In genomic region chr4:12957108-12957507, GRCh38 we compare ENCODE assay signal across 1 cellular context.
TF ChIP-seq lines count a peak whose summit lies in the region.

No MANE protein-coding gene starts in this region.

TF ChIP-seq in HepG2, 621 proteins besides CTCF, POLR2A, EP300 and RAD21 (continued from another document and continues in another):
- TF ChIP-seq ZNF503 (CRISPR knock-in tag; IDR thresholded peaks at IDR 0.05) (no peak; the same call in 1 of the 2 replicates), KDM3A (CRISPR knock-in tag; IDR thresholded peaks at IDR 0.05; ENCODE audit: low read depth) (no peak), ZFP37 (CRISPR knock-in tag; IDR thresholded peaks at IDR 0.05; ENCODE audit: borderline replicate concordance) (no peak), RFX3 (CRISPR knock-in tag; IDR thresholded peaks at IDR 0.05) (no peak), RERE (CRISPR knock-in tag; IDR thresholded peaks at IDR 0.05; ENCODE audit: low read depth) (peak; percentile 64; the same call in 1 of the 2 replicates), GRHL1 (CRISPR knock-in tag; conservative IDR thresholded peaks at IDR 0.05) (no peak), DMTF1 (CRISPR knock-in tag; IDR thresholded peaks at IDR 0.05) (no peak), ZNF235 (CRISPR knock-in tag; IDR thresholded peaks at IDR 0.05; ENCODE audit: borderline replicate concordance) (no peak), TBX2 (CRISPR knock-in tag; IDR thresholded peaks at IDR 0.05; ENCODE audit: borderline replicate concordance) (peak; percentile 43; the same call in 1 of the 2 replicates), REL (CRISPR knock-in tag; conservative IDR thresholded peaks at IDR 0.05) (no peak), ZNF639 (CRISPR knock-in tag; conservative IDR thresholded peaks at IDR 0.05) (no peak), ZNF775 (CRISPR knock-in tag; IDR thresholded peaks at IDR 0.05; ENCODE audit: borderline replicate concordance) (no peak), NCOA5 (CRISPR knock-in tag; IDR thresholded peaks at IDR 0.05) (no peak), ZNF160 (CRISPR knock-in tag; IDR thresholded peaks at IDR 0.05) (no peak), SNAPC2 (CRISPR knock-in tag; IDR thresholded peaks at IDR 0.05) (no peak), IKZF4 (CRISPR knock-in tag; IDR thresholded peaks at IDR 0.05; ENCODE audit: borderline replicate concordance, low read depth, not compliant biosample characterization) (no peak), ZNF431 (CRISPR knock-in tag; IDR thresholded peaks at IDR 0.05; ENCODE audit: borderline replicate concordance, low read depth) (no peak), TCF12 (IDR thresholded peaks at IDR 0.05) (no peak), TCF12 (CRISPR knock-in tag; IDR thresholded peaks at IDR 0.05) (no peak), ZNF513 (CRISPR knock-in tag; conservative IDR thresholded peaks at IDR 0.05) (no peak), RNF2 (conservative IDR thresholded peaks at IDR 0.05; ENCODE audit: low read depth) (no peak), RARA (CRISPR knock-in tag; IDR thresholded peaks at IDR 0.05) (0 out of 2 replicates have a peak, but pooled peaks have one; percentile 16), ZKSCAN5 (CRISPR knock-in tag; IDR thresholded peaks at IDR 0.05) (no peak), CERS6 (CRISPR knock-in tag; IDR thresholded peaks at IDR 0.05) (no peak), CHD4 (IDR thresholded peaks at IDR 0.05; ENCODE audit: borderline replicate concordance, low read length) (no peak), ZNF3 (CRISPR knock-in tag; IDR thresholded peaks at IDR 0.05) (0 out of 2 replicates have a peak, but pooled peaks have one; percentile 75), SAP130 (CRISPR knock-in tag; IDR thresholded peaks at IDR 0.05; ENCODE audit: low read depth) (no peak), ZKSCAN1 (IDR thresholded peaks at IDR 0.05; ENCODE audit: low read length) (no peak), ZNF644 (CRISPR knock-in tag; IDR thresholded peaks at IDR 0.05; ENCODE audit: low read depth) (no peak), ZNF234 (CRISPR knock-in tag; conservative IDR thresholded peaks at IDR 0.05) (no peak), MTF1 (CRISPR knock-in tag; IDR thresholded peaks at IDR 0.05) (no peak), NFE2L2 (IDR thresholded peaks at IDR 0.05; ENCODE audit: low read length) (no peak), MYPOP (CRISPR knock-in tag; IDR thresholded peaks at IDR 0.05) (no peak), TBX3 (IDR thresholded peaks at IDR 0.05; ENCODE audit: borderline replicate concordance) (peak; percentile 51; the same call in 1 of the 2 replicates), ZNF253 (CRISPR knock-in tag; IDR thresholded peaks at IDR 0.05; ENCODE audit: borderline replicate concordance) (no peak), NKX3-1 (CRISPR knock-in tag; IDR thresholded peaks at IDR 0.05) (no peak), HNRNPLL (IDR thresholded peaks at IDR 0.05; ENCODE audit: low read depth, low read length, poor library complexity, severe bottlenecking) (no peak), HDAC1 (CRISPR knock-in tag; IDR thresholded peaks at IDR 0.05) (no peak), TEAD3 (CRISPR knock-in tag; optimal IDR thresholded peaks at IDR 0.05; ENCODE audit: borderline replicate concordance) (no peak), CCAR2 (optimal IDR thresholded peaks at IDR 0.05; ENCODE audit: low read depth, low read length) (no peak), ATRX (CRISPR knock-in tag; IDR thresholded peaks at IDR 0.05; ENCODE audit: borderline replicate concordance) (no peak), BCL6 (CRISPR knock-in tag; IDR thresholded peaks at IDR 0.05) (peak; percentile 20; the same call in 1 of the 2 replicates), SIX1 (CRISPR knock-in tag; IDR thresholded peaks at IDR 0.05; ENCODE audit: borderline replicate concordance) (no peak), PRDM15 (CRISPR knock-in tag; IDR thresholded peaks at IDR 0.05) (no peak)
